16 cellular contexts compared by ENCODE assay signal in genomic region chr2:2682700-2683342, GRCh38.
A peak's percentile ranks its signal among the peaks of the same experiment; 100 is the strongest.
DNase-seq lines count a peak whose midpoint lies in the region; ATAC-seq, FAIRE-seq and TF ChIP-seq lines count a peak whose summit lies in the region.
"Had no signal": no experiment of that assay in that cellular context is flagged by ENCODE, and none has a peak within 500 bp of the region (broad histone marks: within the 10 kb centered on the region; RNA-seq: fewer than 3 reads in every experiment).

No MANE protein-coding gene starts in this region.

- H3K9me3 ChIP-seq in HepG2 (ENCODE audit: low read length) (no peaks in the 10 kb centered on the region), right lobe of liver (no peaks in the 10 kb centered on the region), Loucy (ENCODE audit: insufficient read depth, low read depth, low read length) (no peaks in the 10 kb centered on the region), endodermal cell (ENCODE audit: control insufficient read depth, low read length) (no peaks in the 10 kb centered on the region)

- H3K36me3 Mint-ChIP-seq in endodermal cell (ENCODE audit: low read depth) = no peaks in the 10 kb centered on the region
- H3K36me3 Mint-ChIP-seq: CD8-positive, alpha-beta memory T cell had no signal

- H3K9me3 Mint-ChIP-seq in endodermal cell = no peaks in the 10 kb centered on the region

- no peak for TF ChIP-seq POLR2A in HepG2 (IDR thresholded peaks at IDR 0.05; ENCODE audit: insufficient read depth in 1 of 2, low read depth in 2 of 2, low read length in 2 of 2)
- TF ChIP-seq POLR2A in right lobe of liver (IDR thresholded peaks at IDR 0.05) = no peak

- intact Hi-C loops in HepG2 (cut with micrococcal nuclease; ENCODE audit: unreplicated experiment) = no loop called here
- intact Hi-C loops in right lobe of liver (cut with DNase I) = no loop called here

- H3K4me3 ChIP-seq in HepG2 (replicated peaks in 1 of 3; ENCODE audit: insufficient read depth in 1 of 3, low read depth in 2 of 3, low read length in 3 of 3) = no peak overlapping the region
- H3K4me3 ChIP-seq in right lobe of liver = no peak overlapping the region
- peak overlapping the region; percentile 33 for H3K4me3 ChIP-seq in Loucy (ENCODE audit: low read length, poor library complexity, severe bottlenecking)
- H3K4me3 ChIP-seq in endodermal cell (ENCODE audit: low read length) = no peak overlapping the region
- H3K4me3 ChIP-seq: GM23248 had no signal

- no peaks in the 10 kb centered on the region for H3K79me2 ChIP-seq in HepG2 (ENCODE audit: insufficient read depth, low read length)
- no peaks in the 10 kb centered on the region for H3K79me2 ChIP-seq in Loucy (ENCODE audit: insufficient read depth, low read length)

- H3K27ac Mint-ChIP-seq in endodermal cell = no peak overlapping the region
- H3K27ac Mint-ChIP-seq: CD8-positive, alpha-beta memory T cell had no signal

- no peak for TF ChIP-seq EP300 in HepG2 (IDR thresholded peaks at IDR 0.05; ENCODE audit: low read depth in 2 of 2, low read length in 2 of 2)
- TF ChIP-seq EP300 in HepG2 (CRISPR knock-in tag; IDR thresholded peaks at IDR 0.05; ENCODE audit: borderline replicate concordance) = no peak

- in situ Hi-C loops in HepG2 (cut with HindIII; ENCODE audit: extremely low pct_ligation_motif_present, low pct_unique_long_range_greater_than_20kb) = no loop called here

- CTCF ChIA-PET in HepG2 (lab: Yijun Ruan, JAX; ENCODE audit: low intra/inter-chr PET ratio, low total read pairs) = no interaction called here

- H3K4me2 ChIP-seq in HepG2 (ENCODE audit: low read depth, low read length) (no peak overlapping the region), Loucy (ENCODE audit: low read depth, low read length, poor library complexity, severe bottlenecking) (peak overlapping the region; percentile 94)
- H3K4me2 ChIP-seq: KMS-11 had no signal

- H3K27me3 Mint-ChIP-seq in endodermal cell (ENCODE audit: insufficient read depth) = no peaks in the 10 kb centered on the region

- no peaks in the 10 kb centered on the region for H3F3A ChIP-seq in Loucy (ENCODE audit: low read depth)

- 53% methylated on average over 17 of the region's 17 CpGs for WGBS in HepG2 (ENCODE audit: low lambda C conversion rate)
- 81% methylated on average over 17 of the region's 17 CpGs for WGBS in right lobe of liver (ENCODE audit: insufficient coverage, low coverage, low lambda C conversion rate, missing lambda C conversion rate)
- WGBS in endodermal cell (ENCODE audit: insufficient coverage in 1 of 2, insufficient read length in 1 of 2), 2 experiments = 90 to 91% methylated on average over 9 to 17 of the region's 17 CpGs

- peak; percentile 17; the same call in 1 of the 2 replicates for TF ChIP-seq CTCF in HepG2 (CRISPR knock-in tag; IDR thresholded peaks at IDR 0.05)
- TF ChIP-seq CTCF in right lobe of liver (IDR thresholded peaks at IDR 0.05) = no peak
- TF ChIP-seq CTCF in Loucy (conservative IDR thresholded peaks at IDR 0.05; ENCODE audit: low read length) = peak; percentile 55
- peak; percentile 56 for TF ChIP-seq CTCF in endodermal cell (conservative IDR thresholded peaks at IDR 0.05)

- ATAC-seq in HepG2 = peak; percentile 65
- ATAC-seq in right lobe of liver = no peak
- no peak for ATAC-seq in GM19035 (IDR thresholded peaks at IDR 0.05; ENCODE audit: unreplicated experiment)
- ATAC-seq in GM18519 (IDR thresholded peaks at IDR 0.05; ENCODE audit: low FRiP score, unreplicated experiment) = no peak
- no peak for ATAC-seq in HG03342 (IDR thresholded peaks at IDR 0.05; ENCODE audit: unreplicated experiment)

- BruUV-seq in HepG2 (replicated peaks; lab: Mats Ljungman, UMichigan) = no TSS peak

- H3K27ac ChIP-seq in HepG2 (ENCODE audit: extremely low read length, insufficient read depth, low read length) (no peak overlapping the region), right lobe of liver (no peak overlapping the region), endodermal cell (ENCODE audit: low read depth, low read length) (no peak overlapping the region)
- H3K27ac ChIP-seq: 22Rv1, GM23248, KMS-11 had no signal

- no peak for TF ChIP-seq RAD21 in HepG2 (CRISPR knock-in tag; IDR thresholded peaks at IDR 0.05)

- no peak overlapping the region for H3K9ac ChIP-seq in HepG2 (ENCODE audit: insufficient read depth, low read depth, low read length)
- peak overlapping the region; percentile 84 for H3K9ac ChIP-seq in Loucy (ENCODE audit: low read depth, low read length, poor library complexity, severe bottlenecking)
- H3K9ac ChIP-seq in endodermal cell (ENCODE audit: extremely low read depth, low read length, poor library complexity, severe bottlenecking) = no peak overlapping the region
- H3K9ac ChIP-seq: GM23248, KMS-11 had no signal

- H3K36me3 ChIP-seq in HepG2 (replicated peaks in 1 of 2; ENCODE audit: control insufficient read depth in 1 of 2, insufficient read depth in 2 of 2, low read length in 2 of 2) (no peaks in the 10 kb centered on the region), right lobe of liver (no peaks in the 10 kb centered on the region), Loucy (ENCODE audit: insufficient read depth, low read length) (no peaks in the 10 kb centered on the region), endodermal cell (ENCODE audit: control insufficient read depth, insufficient read depth, low read length) (no peaks in the 10 kb centered on the region)

- H3K9me2 ChIP-seq in Loucy (replicated peaks; ENCODE audit: low read depth, low read length) = no peaks in the 10 kb centered on the region

- FAIRE-seq in HepG2 (lab: Jason Lieb, UNC) = no peak
- FAIRE-seq: D721Med had no signal

- DNase-seq in HepG2 (ENCODE audit: low spot score) (no peak), right lobe of liver (no peak), endodermal cell (no peak), KG1 (lab: John Stamatoyannopoulos, UW) (no peak)
- DNase-seq: CD8-positive, alpha-beta memory T cell; GM23248; NCI-H1436; NCI-H1930; NCI-H526 had no signal

- H4K20me1 ChIP-seq in HepG2 (ENCODE audit: insufficient read depth, low read length) (no peaks in the 10 kb centered on the region; the same call in 1 of the 2 replicates), Loucy (ENCODE audit: insufficient read depth, low read length, poor library complexity, severe bottlenecking) (no peaks in the 10 kb centered on the region)

- no peak overlapping the region for H3K4me3 Mint-ChIP-seq in endodermal cell
- H3K4me3 Mint-ChIP-seq: CD8-positive, alpha-beta memory T cell had no signal

- peaks cover 5 to 38% of the 10 kb centered on the region in 2 experiments; a peak in 4 of 5 replicates for H3K27me3 ChIP-seq in HepG2 (ENCODE audit: control insufficient read depth in 1 of 2, insufficient read depth in 2 of 2, low read length in 2 of 2)
- H3K27me3 ChIP-seq in right lobe of liver = no peaks in the 10 kb centered on the region
- H3K27me3 ChIP-seq in Loucy (ENCODE audit: insufficient read depth, low read length, poor library complexity, severe bottlenecking) = no peaks in the 10 kb centered on the region
- H3K27me3 ChIP-seq in endodermal cell (ENCODE audit: control insufficient read depth, insufficient read depth, low read length, poor library complexity, severe bottlenecking) = no peaks in the 10 kb centered on the region

- no peaks in the 10 kb centered on the region for H3K4me1 ChIP-seq in HepG2 (ENCODE audit: insufficient read depth, low read length)
- H3K4me1 ChIP-seq in right lobe of liver = no peaks in the 10 kb centered on the region
- peaks cover 62% of the 10 kb centered on the region for H3K4me1 ChIP-seq in Loucy (ENCODE audit: insufficient read depth, low read length, poor library complexity, severe bottlenecking)
- no peaks in the 10 kb centered on the region for H3K4me1 ChIP-seq in endodermal cell (ENCODE audit: control insufficient read depth, insufficient read depth, low read length)

- POLR2A ChIA-PET in HepG2 (lab: Yijun Ruan, JAX) = no interaction called here

- no peaks in the 10 kb centered on the region for H3K4me1 Mint-ChIP-seq in endodermal cell

- H2AFZ ChIP-seq in HepG2 (ENCODE audit: low read length) = no peak overlapping the region
- H2AFZ ChIP-seq in Loucy (ENCODE audit: low read length) = no peak overlapping the region
- H2AFZ ChIP-seq: GM23248 had no signal

TF ChIP-seq in HepG2, 621 proteins besides CTCF, POLR2A, EP300 and RAD21:
- TF ChIP-seq, protein P1, sequence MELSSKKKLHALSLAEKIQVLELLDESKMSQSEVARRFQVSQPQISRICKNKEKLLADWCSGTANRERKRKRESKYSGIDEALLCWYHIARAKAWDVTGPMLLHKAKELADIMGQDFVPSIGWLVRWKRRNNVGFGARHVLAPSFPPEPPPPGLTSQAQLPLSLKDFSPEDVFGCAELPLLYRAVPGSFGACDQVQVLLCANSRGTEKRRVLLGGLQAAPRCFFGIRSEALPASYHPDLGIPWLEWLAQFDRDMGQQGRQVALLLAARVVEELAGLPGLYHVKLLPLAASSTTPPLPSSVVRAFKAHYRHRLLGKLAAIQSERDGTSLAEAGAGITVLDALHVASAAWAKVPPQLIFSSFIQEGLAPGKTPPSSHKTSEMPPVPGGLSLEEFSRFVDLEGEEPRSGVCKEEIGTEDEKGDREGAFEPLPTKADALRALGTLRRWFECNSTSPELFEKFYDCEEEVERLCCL (CRISPR knock-in tag; IDR thresholded peaks at IDR 0.05; ENCODE audit: borderline replicate concordance) = no peak
- no peak for TF ChIP-seq ZNF614 (CRISPR knock-in tag; IDR thresholded peaks at IDR 0.05; ENCODE audit: borderline replicate concordance)
- no peak for TF ChIP-seq ZNF562 (CRISPR knock-in tag; IDR thresholded peaks at IDR 0.05; ENCODE audit: borderline replicate concordance)
- TF ChIP-seq, protein P2, sequence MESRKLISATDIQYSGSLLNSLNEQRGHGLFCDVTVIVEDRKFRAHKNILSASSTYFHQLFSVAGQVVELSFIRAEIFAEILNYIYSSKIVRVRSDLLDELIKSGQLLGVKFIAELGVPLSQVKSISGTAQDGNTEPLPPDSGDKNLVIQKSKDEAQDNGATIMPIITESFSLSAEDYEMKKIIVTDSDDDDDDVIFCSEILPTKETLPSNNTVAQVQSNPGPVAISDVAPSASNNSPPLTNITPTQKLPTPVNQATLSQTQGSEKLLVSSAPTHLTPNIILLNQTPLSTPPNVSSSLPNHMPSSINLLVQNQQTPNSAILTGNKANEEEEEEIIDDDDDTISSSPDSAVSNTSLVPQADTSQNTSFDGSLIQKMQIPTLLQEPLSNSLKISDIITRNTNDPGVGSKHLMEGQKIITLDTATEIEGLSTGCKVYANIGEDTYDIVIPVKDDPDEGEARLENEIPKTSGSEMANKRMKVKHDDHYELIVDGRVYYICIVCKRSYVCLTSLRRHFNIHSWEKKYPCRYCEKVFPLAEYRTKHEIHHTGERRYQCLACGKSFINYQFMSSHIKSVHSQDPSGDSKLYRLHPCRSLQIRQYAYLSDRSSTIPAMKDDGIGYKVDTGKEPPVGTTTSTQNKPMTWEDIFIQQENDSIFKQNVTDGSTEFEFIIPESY (CRISPR knock-in tag; IDR thresholded peaks at IDR 0.05) = 0 out of 2 replicates have a peak, but pooled peaks have one; percentile 27

Comparison
In these comparisons a context has a peak if more than half of its experiments do, and no peak if none do; other contexts are left out.
1. CTCF ChIP-seq: peak in HepG2 (single experiment), Loucy (single experiment) and endodermal cell (single experiment); none in right lobe of liver (0 of 4).